ENCODE assay signal across 17 cellular contexts in the genomic region with DNA sequence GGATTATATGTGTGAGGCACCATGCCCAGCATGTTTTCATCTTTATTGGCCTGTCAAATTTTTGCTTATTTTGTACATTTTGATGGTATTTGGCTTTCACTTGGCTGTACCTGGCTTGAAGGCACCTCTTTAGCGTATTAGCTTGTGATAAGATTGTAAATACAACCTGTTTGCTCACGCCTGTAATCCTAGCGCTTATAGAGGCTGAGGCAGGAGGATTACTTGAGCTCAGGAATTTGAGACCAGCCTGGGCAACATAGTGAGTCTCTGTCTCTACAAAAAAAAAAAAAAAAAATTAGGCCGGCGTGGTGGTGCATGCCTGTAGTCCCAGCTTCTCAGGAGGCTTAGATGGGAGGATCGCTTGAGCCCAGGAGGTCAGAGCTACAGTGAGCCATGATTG. TPM values are rescaled to one million over a fixed set of nuclear protein-coding genes. Genes with fewer than 3 reads are reported as not detected.
DNase-seq lines count a peak whose midpoint lies in the region; ATAC-seq, FAIRE-seq and TF ChIP-seq lines count a peak whose summit lies in the region.
"Had no signal": no experiment of that assay in that cellular context is flagged by ENCODE, and none has a peak within 500 bp of the region (broad histone marks: within the 10 kb centered on the region; RNA-seq: fewer than 3 reads in every experiment).

No MANE protein-coding gene starts in this region.

- H3K4me1 ChIP-seq in GM23338 (ENCODE audit: insufficient read depth) = no peaks in the 10 kb centered on the region
- peaks cover 4% of the 10 kb centered on the region for H3K4me1 ChIP-seq in endothelial cell of umbilical vein (ENCODE audit: control insufficient read depth, extremely low read depth, insufficient read depth, low read length)
- H3K4me1 ChIP-seq in heart right ventricle = peaks cover 0 to 20% (median 0%) of the 10 kb centered on the region in 9 donors
- H3K4me1 ChIP-seq: BLaER1 had no signal

- H3K4me1 Mint-ChIP-seq in GM23338 = no peaks in the 10 kb centered on the region

- DNase-seq in activated effector memory CD4-positive, alpha-beta T cell treated with anti-CD3 and anti-CD28 coated beads, Interleukin-2, amount 50 U/mL, for 16 hours = peak; percentile 6
- DNase-seq in activated effector memory CD4-positive, alpha-beta T cell treated with Interleukin-2 at 50 U/mL for 16 hours = no peak
- no peak for DNase-seq in GM23338 (ENCODE audit: low spot score)
- no peak for DNase-seq in endothelial cell of umbilical vein (ENCODE audit: low read depth, low spot score)
- no peak for DNase-seq in dermis blood vessel endothelial cell
- DNase-seq in heart right ventricle = no peak
- DNase-seq: Caco-2; CD4-positive, CD25-positive, alpha-beta regulatory T cell; CD8-positive, alpha-beta T cell; DMS153; H7 had no signal

- H3K27ac Mint-ChIP-seq in GM23338 = no peak overlapping the region
- H3K27ac Mint-ChIP-seq: B cell; CD4-positive, CD25-positive, alpha-beta regulatory T cell; CD8-positive, alpha-beta T cell had no signal

- H3K9me3 Mint-ChIP-seq in GM23338 = no peaks in the 10 kb centered on the region
- H3K9me3 Mint-ChIP-seq: CD4-positive, CD25-positive, alpha-beta regulatory T cell; CD8-positive, alpha-beta T cell had no signal

- dilution Hi-C loops in endothelial cell of umbilical vein (cut with MboI; ENCODE audit: extremely low pct_ligation_motif_present, low sequenced_read_pairs) = no loop called here

- H3K27ac ChIP-seq in GM23338 (ENCODE audit: low read depth) = 0 out of 2 replicates have a peak overlapping the region, but pooled peaks have one; percentile 45
- H3K27ac ChIP-seq in endothelial cell of umbilical vein (ENCODE audit: insufficient read depth, low read depth, low read length) = peak overlapping the region; percentile 39
- H3K27ac ChIP-seq in heart right ventricle = no peak overlapping the region
- H3K27ac ChIP-seq: BLaER1, C4-2B had no signal

- intact Hi-C loops in endothelial cell of umbilical vein (cut with micrococcal nuclease) (no loop called here), heart right ventricle (cut with DNase I) (no loop called here)

- 98 to 99% methylated on average over 6 of the region's 6 CpGs for WGBS in heart right ventricle, 2 donors

- peaks cover 12% of the 10 kb centered on the region; the same call in 1 of the 2 replicates for H3K36me3 ChIP-seq in GM23338 (ENCODE audit: insufficient read depth)
- peaks cover 3 to 4% of the 10 kb centered on the region in 2 experiments for H3K36me3 ChIP-seq in endothelial cell of umbilical vein (ENCODE audit: control insufficient read depth in 2 of 2, extremely low read depth in 1 of 2, insufficient read depth in 2 of 2, low read length in 2 of 2)
- H3K36me3 ChIP-seq in heart right ventricle = peaks cover 0 to 69% (median 21%) of the 10 kb centered on the region in 9 donors

- ATAC-seq in GM23338 (no peak), heart right ventricle (no peak)

- no peak overlapping the region for H3K4me3 Mint-ChIP-seq in GM23338
- H3K4me3 Mint-ChIP-seq: B cell; CD8-positive, alpha-beta T cell had no signal

- no peak for TF ChIP-seq POLR2A in endothelial cell of umbilical vein (IDR thresholded peaks at IDR 0.05; ENCODE audit: low read depth, low read length)

- H3K4me3 ChIP-seq in GM23338 (no peak overlapping the region), endothelial cell of umbilical vein (replicated peaks in 1 of 3; ENCODE audit: insufficient read depth in 1 of 3, low read depth in 1 of 3, low read length in 3 of 3) (no peak overlapping the region), heart right ventricle (no peak overlapping the region)
- H3K4me3 ChIP-seq: BLaER1 had no signal

- BruUV-seq in endothelial cell of umbilical vein (replicated peaks; lab: Mats Ljungman, UMichigan) = no TSS peak

- H4K20me1 ChIP-seq in GM23338 (replicated peaks; ENCODE audit: insufficient read depth) = peaks cover 29% of the 10 kb centered on the region
- H4K20me1 ChIP-seq in endothelial cell of umbilical vein (replicated peaks; ENCODE audit: control insufficient read depth, extremely low read depth, insufficient read depth, low read length) = no peaks in the 10 kb centered on the region

- H3K27me3 ChIP-seq in GM23338 (ENCODE audit: insufficient read depth) (no peaks in the 10 kb centered on the region), endothelial cell of umbilical vein (ENCODE audit: control insufficient read depth in 2 of 2, insufficient read depth in 2 of 2, low read length in 2 of 2) (no peaks in the 10 kb centered on the region), heart right ventricle (no peaks in the 10 kb centered on the region)
- H3K27me3 ChIP-seq: BLaER1 had no signal

- no peaks in the 10 kb centered on the region for H3K9me3 ChIP-seq in endothelial cell of umbilical vein (replicated peaks; ENCODE audit: control insufficient read depth, insufficient read depth, low read length)
- no peaks in the 10 kb centered on the region for H3K9me3 ChIP-seq in heart right ventricle
- H3K9me3 ChIP-seq: BLaER1, Caco-2 had no signal

- H3K9me2 ChIP-seq in GM23338 (ENCODE audit: insufficient read depth) = no peaks in the 10 kb centered on the region

- no peak for FAIRE-seq in endothelial cell of umbilical vein (lab: Jason Lieb, UNC)
- FAIRE-seq: G401.6, GM12892, H1 had no signal

- POLR2A ChIA-PET in endothelial cell of umbilical vein (lab: Charles Lee) = no interaction called here

- TF ChIP-seq CTCF in GM23338 (conservative IDR thresholded peaks at IDR 0.05; ENCODE audit: low read depth in 2 of 2) (no peak), endothelial cell of umbilical vein (IDR thresholded peaks at IDR 0.05; ENCODE audit: extremely low read depth in 1 of 2, insufficient read depth in 1 of 2, low read depth in 1 of 2, low read length in 2 of 2) (no peak), heart right ventricle (IDR thresholded peaks at IDR 0.05) (no peak)

- H3K9me1 ChIP-seq in endothelial cell of umbilical vein (replicated peaks; ENCODE audit: control insufficient read depth, extremely low read depth, insufficient read depth, low read length) = no peaks in the 10 kb centered on the region

- H3F3A ChIP-seq in GM23338 (replicated peaks; ENCODE audit: low read depth) = 0 out of 2 replicates have a peak, but pooled peaks cover 3% of the 10 kb centered on the region

- no peak overlapping the region for H3K9ac ChIP-seq in endothelial cell of umbilical vein (replicated peaks; ENCODE audit: extremely low read depth, insufficient read depth, low read length)
- H3K9ac ChIP-seq: BLaER1 had no signal

- H2AFZ ChIP-seq in GM23338 = no peak overlapping the region
- no peak overlapping the region for H2AFZ ChIP-seq in endothelial cell of umbilical vein (ENCODE audit: low read depth, low read length)

- no peak overlapping the region for H3K4me2 ChIP-seq in GM23338
- no peak overlapping the region for H3K4me2 ChIP-seq in endothelial cell of umbilical vein (ENCODE audit: insufficient read depth, low read length)
- H3K4me2 ChIP-seq: BLaER1 had no signal

- H3K79me2 ChIP-seq in GM23338 (replicated peaks; ENCODE audit: insufficient read depth) = peaks cover 93% of the 10 kb centered on the region
- H3K79me2 ChIP-seq in endothelial cell of umbilical vein (ENCODE audit: control insufficient read depth, insufficient read depth, low read length) = peaks cover 90% of the 10 kb centered on the region

- CTCF ChIA-PET in endothelial cell of umbilical vein (lab: Charles Lee) = interaction anchor here (0.7 to 2.1 kb wide), 3 partner anchors 17 to 266 kb away, joined by 3 to 4 read pairs (median 3); no protein-coding TSS in a partner anchor

- peaks cover 20% of the 10 kb centered on the region for H3K36me3 Mint-ChIP-seq in GM23338 (ENCODE audit: low read depth)

- no peaks in the 10 kb centered on the region for H3K27me3 Mint-ChIP-seq in GM23338 (ENCODE audit: insufficient read depth, low read depth, poor library complexity)
- H3K27me3 Mint-ChIP-seq: B cell; CD4-positive, CD25-positive, alpha-beta regulatory T cell had no signal

TF ChIP-seq in endothelial cell of umbilical vein, 7 proteins besides CTCF, POLR2A, EP300 and RAD21 (continues in another document):
- TF ChIP-seq, protein P1, sequence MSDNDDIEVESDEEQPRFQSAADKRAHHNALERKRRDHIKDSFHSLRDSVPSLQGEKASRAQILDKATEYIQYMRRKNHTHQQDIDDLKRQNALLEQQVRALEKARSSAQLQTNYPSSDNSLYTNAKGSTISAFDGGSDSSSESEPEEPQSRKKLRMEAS (IDR thresholded peaks at IDR 0.05; ENCODE audit: insufficient read depth, insufficient read length) = no peak
- no peak for TF ChIP-seq GATA2 (IDR thresholded peaks at IDR 0.05; ENCODE audit: insufficient read depth, insufficient read length, low read depth, low read length)
- TF ChIP-seq EZH2 (IDR thresholded peaks at IDR 0.05; ENCODE audit: borderline replicate concordance, low read depth, low read length, severe bottlenecking) = no peak

RNA-seq across cellular contexts. Expression of gene SEC24A, which starts 11.3 kb away (rescaled TPM):
- 36.5 and 37.4 TPM in 2 replicates for total RNA-seq in GM23338 (2014; rRNA removed; shearing (Covaris generic))
- polyA plus RNA-seq in GM23338 (2016; fragmentation: Nextera tagmentation; extraction: Ambion mirVana) = 8.1 and 9.0 TPM in 2 replicates
- 28.6 and 30.0 TPM in 2 replicates for total RNA-seq in endothelial cell of umbilical vein
- 19.8 and 20.4 TPM in 2 replicates for polyA plus RNA-seq in endothelial cell of umbilical vein
- 16.1 and 16.5 TPM in 2 replicates for polyA plus RNA-seq in endothelial cell of umbilical vein (2011; cell fraction: cytosol; rRNA removed)
- polyA plus RNA-seq in endothelial cell of umbilical vein (2011; cell fraction: nucleus; rRNA removed) = 25.0 and 25.5 TPM in 2 replicates
- 15.2 and 16.8 TPM in 2 replicates for polyA plus RNA-seq in endothelial cell of umbilical vein (2012)
- polyA minus RNA-seq in endothelial cell of umbilical vein = 48.5 and 52.0 TPM in 2 replicates
- 13.7 TPM for polyA minus RNA-seq in endothelial cell of umbilical vein (2011; cell fraction: cytosol; rRNA and poly(A)+ RNA removed)
- polyA minus RNA-seq in endothelial cell of umbilical vein (2011; cell fraction: nucleus; rRNA and poly(A)+ RNA removed) = 43.1 and 55.0 TPM in 2 replicates
- total RNA-seq in dermis blood vessel endothelial cell = 22.8 and 27.0 TPM in 2 replicates
- 10 to 100 TPM in 3 of 10 donors, 1 to 10 TPM in 7; 7.0 to 13.7 (median 9.1) TPM for total RNA-seq in heart right ventricle
- polyA plus RNA-seq in heart right ventricle = 1 to 10 TPM; 2.6 to 3.7 TPM

RNA-seq across cellular contexts. Expression of gene SAR1B, which starts 27.3 kb away (rescaled TPM):
- total RNA-seq in GM23338 (2014; rRNA removed; shearing (Covaris generic)) = 11.9 and 30.3 TPM in 2 replicates
- polyA plus RNA-seq in GM23338 (2016; fragmentation: Nextera tagmentation; extraction: Ambion mirVana) (26.1 and 26.8 TPM in 2 replicates), endothelial cell of umbilical vein (13.1 and 18.6 TPM in 2 replicates), heart right ventricle (10 to 100 TPM; 17.6 to 52.9 TPM)
- total RNA-seq in endothelial cell of umbilical vein (56.2 and 62.5 TPM in 2 replicates), dermis blood vessel endothelial cell (81.4 and 81.7 TPM in 2 replicates), heart right ventricle (100 to 1,000 TPM in 4 of 10 donors, 10 to 100 TPM in 6; 80.2 to 114 (median 99.4) TPM)
- 29.8 and 33.5 TPM in 2 replicates for polyA plus RNA-seq in endothelial cell of umbilical vein (2011; cell fraction: cytosol; rRNA removed)
- polyA plus RNA-seq in endothelial cell of umbilical vein (2011; cell fraction: nucleus; rRNA removed) = 17.7 and 23.7 TPM in 2 replicates
- 36.8 and 55.9 TPM in 2 replicates for polyA plus RNA-seq in endothelial cell of umbilical vein (2012)
- polyA minus RNA-seq in endothelial cell of umbilical vein = 31.6 and 34.7 TPM in 2 replicates
- 27.8 TPM for polyA minus RNA-seq in endothelial cell of umbilical vein (2011; cell fraction: cytosol; rRNA and poly(A)+ RNA removed)
- polyA minus RNA-seq in endothelial cell of umbilical vein (2011; cell fraction: nucleus; rRNA and poly(A)+ RNA removed) = 13.1 and 14.6 TPM in 2 replicates

Comparison
In these comparisons a context has a peak if more than half of its experiments do, and no peak if none do; other contexts are left out.
1. H3K27ac ChIP-seq: peak in GM23338 (single experiment) and endothelial cell of umbilical vein (single experiment); none in heart right ventricle (0 of 10).